1 cellular context compared by ENCODE assay signal in genomic region chr9:104747565-104748358, GRCh38.
TF ChIP-seq lines count a peak whose summit lies in the region.

Gene NIPSNAP3A, plus strand, starts transcription at chr9:104747683. Its CDS starts 110 bp downstream, at chr9:104747793.

TF ChIP-seq in K562, 482 proteins besides CTCF, POLR2A, EP300 and RAD21 (continued from another document and continues in another):
- TF ChIP-seq FOXP4 (CRISPR knock-in tag; IDR thresholded peaks at IDR 0.05; ENCODE audit: borderline replicate concordance) (no peak), NR2F6 (CRISPR knock-in tag; IDR thresholded peaks at IDR 0.05) (no peak), ZNF12 (CRISPR knock-in tag; IDR thresholded peaks at IDR 0.05) (peak; percentile 67), BRD9 (IDR thresholded peaks at IDR 0.05; ENCODE audit: low read depth, partially characterized antibody) (no peak), MBD1 (CRISPR knock-in tag; IDR thresholded peaks at IDR 0.05) (no peak), ETV6 (IDR thresholded peaks at IDR 0.05; ENCODE audit: borderline replicate concordance in 1 of 2, low read depth in 2 of 2, low read length in 1 of 2) (no peak), ETV6 (CRISPR knock-in tag; IDR thresholded peaks at IDR 0.05; ENCODE audit: borderline replicate concordance) (no peak), SNAPC5 (CRISPR knock-in tag; IDR thresholded peaks at IDR 0.05) (no peak), HNRNPL (IDR thresholded peaks at IDR 0.05; ENCODE audit: low read depth, low read length) (no peak), ZNF134 (CRISPR knock-in tag; conservative IDR thresholded peaks at IDR 0.05) (no peak), TCFL5 (CRISPR knock-in tag; conservative IDR thresholded peaks at IDR 0.05) (no peak), RBM25 (IDR thresholded peaks at IDR 0.05; ENCODE audit: low read depth, low read length, severe bottlenecking) (no peak), MYNN (IDR thresholded peaks at IDR 0.05) (0 out of 2 replicates have a peak, but pooled peaks have one; percentile 7), MYNN (CRISPR knock-in tag; IDR thresholded peaks at IDR 0.05) (no peak), HDAC1 (IDR thresholded peaks at IDR 0.05) (peak in 1 of 2 experiments; percentile 75; a peak in 2 of 4 replicates), SETDB1 (IDR thresholded peaks at IDR 0.05; ENCODE audit: low read length) (no peak), PCBP2 (IDR thresholded peaks at IDR 0.05; ENCODE audit: low read depth, low read length, poor library complexity, severe bottlenecking) (no peak), RBM39 (optimal IDR thresholded peaks at IDR 0.05; ENCODE audit: low read depth, low read length) (no peak), SIN3A (IDR thresholded peaks at IDR 0.05; ENCODE audit: borderline replicate concordance in 2 of 2, control insufficient read depth in 1 of 2, low read depth in 2 of 2, low read length in 2 of 2) (peak; percentile 46 to 93; a peak in 2 of 4 replicates), ZNF274 (IDR thresholded peaks at IDR 0.05; ENCODE audit: borderline replicate concordance, low read depth, low read length) (no peak), RBM22 (IDR thresholded peaks at IDR 0.05; ENCODE audit: low read depth, low read length, poor library complexity, severe bottlenecking) (no peak), CHD4 (IDR thresholded peaks at IDR 0.05; ENCODE audit: insufficient read depth, insufficient replicate concordance, low read depth, low read length, poor library complexity, severe bottlenecking) (no peak), GMEB1 (CRISPR knock-in tag; IDR thresholded peaks at IDR 0.05) (0 out of 2 replicates have a peak, but pooled peaks have one; percentile 12), THAP12 (CRISPR knock-in tag; IDR thresholded peaks at IDR 0.05) (0 out of 2 replicates have a peak, but pooled peaks have one; percentile 16), ZSCAN29 (IDR thresholded peaks at IDR 0.05) (no peak), POLR2AphosphoS2 (IDR thresholded peaks at IDR 0.05; ENCODE audit: low read length) (0 out of 2 replicates have a peak, but pooled peaks have one; percentile 38), POLR3G (IDR thresholded peaks at IDR 0.05; ENCODE audit: extremely low read depth, insufficient read length, insufficient replicate concordance) (no peak), CTCFL (IDR thresholded peaks at IDR 0.05; ENCODE audit: borderline replicate concordance, insufficient read depth, low read depth, low read length, poor library complexity, severe bottlenecking) (no peak), ETV5 (CRISPR knock-in tag; IDR thresholded peaks at IDR 0.05; ENCODE audit: low read depth) (no peak), NR2C1 (IDR thresholded peaks at IDR 0.05) (peak; percentile 84), NR2C1 (tag; IDR thresholded peaks at IDR 0.05) (peak; percentile 76), ZNF707 (CRISPR knock-in tag; conservative IDR thresholded peaks at IDR 0.05) (no peak), BCLAF1 (IDR thresholded peaks at IDR 0.05; ENCODE audit: borderline replicate concordance in 1 of 2, control insufficient read depth in 1 of 2, low read depth in 2 of 2, low read length in 1 of 2) (no peak), ZNF395 (CRISPR knock-in tag; IDR thresholded peaks at IDR 0.05) (no peak), GTF2A2 (tag; IDR thresholded peaks at IDR 0.05) (no peak), PKNOX1 (IDR thresholded peaks at IDR 0.05) (no peak), E2F5 (CRISPR knock-in tag; IDR thresholded peaks at IDR 0.05) (no peak), CREBBP (IDR thresholded peaks at IDR 0.05; ENCODE audit: low read depth, low read length) (no peak), KDM1A (IDR thresholded peaks at IDR 0.05) (peak in 1 of 2 experiments; percentile 88; a peak in 1 of 4 replicates), HINFP (tag; conservative IDR thresholded peaks at IDR 0.05; ENCODE audit: low read depth) (no peak), ZNF561 (CRISPR knock-in tag; conservative IDR thresholded peaks at IDR 0.05) (no peak), MYBL2 (IDR thresholded peaks at IDR 0.05; ENCODE audit: low read depth) (no peak), MYBL2 (CRISPR knock-in tag; IDR thresholded peaks at IDR 0.05; ENCODE audit: borderline replicate concordance) (no peak), LEF1 (IDR thresholded peaks at IDR 0.05) (no peak)
